ENCODE assay signal across 1 cellular context in genomic region chr3:112013784-112014143, GRCh38.
TF ChIP-seq lines count a peak whose summit lies in the region.

No MANE protein-coding gene starts in this region.

TF ChIP-seq in K562, 482 proteins besides CTCF, POLR2A, EP300 and RAD21:
- no peak for TF ChIP-seq NFYB (IDR thresholded peaks at IDR 0.05; ENCODE audit: extremely low read depth, insufficient read length)
- TF ChIP-seq TFAM (CRISPR knock-in tag; conservative IDR thresholded peaks at IDR 0.05) = no peak
- no peak for TF ChIP-seq ZNF639 (CRISPR knock-in tag; conservative IDR thresholded peaks at IDR 0.05 in 1 of 2, IDR thresholded peaks at IDR 0.05 in 1 of 2)
- TF ChIP-seq GTF2F1 (IDR thresholded peaks at IDR 0.05; ENCODE audit: low read depth, low read length) = no peak
- no peak for TF ChIP-seq ZNF197 (CRISPR knock-in tag; IDR thresholded peaks at IDR 0.05; ENCODE audit: low read depth)
- TF ChIP-seq, protein P1, sequence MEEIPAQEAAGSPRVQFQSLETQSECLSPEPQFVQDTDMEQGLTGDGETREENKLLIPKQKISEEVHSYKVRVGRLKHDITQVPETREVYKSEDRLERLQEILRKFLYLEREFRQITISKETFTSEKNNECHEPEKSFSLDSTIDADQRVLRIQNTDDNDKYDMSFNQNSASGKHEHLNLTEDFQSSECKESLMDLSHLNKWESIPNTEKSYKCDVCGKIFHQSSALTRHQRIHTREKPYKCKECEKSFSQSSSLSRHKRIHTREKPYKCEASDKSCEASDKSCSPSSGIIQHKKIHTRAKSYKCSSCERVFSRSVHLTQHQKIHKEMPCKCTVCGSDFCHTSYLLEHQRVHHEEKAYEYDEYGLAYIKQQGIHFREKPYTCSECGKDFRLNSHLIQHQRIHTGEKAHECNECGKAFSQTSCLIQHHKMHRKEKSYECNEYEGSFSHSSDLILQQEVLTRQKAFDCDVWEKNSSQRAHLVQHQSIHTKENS (CRISPR knock-in tag; IDR thresholded peaks at IDR 0.05) = no peak
- no peak for TF ChIP-seq NR1H2 (CRISPR knock-in tag; IDR thresholded peaks at IDR 0.05)
- TF ChIP-seq RBM22 (IDR thresholded peaks at IDR 0.05; ENCODE audit: low read depth, low read length, poor library complexity, severe bottlenecking) = no peak
- no peak for TF ChIP-seq TBL1XR1 (IDR thresholded peaks at IDR 0.05; ENCODE audit: low read length in 2 of 2)
- TF ChIP-seq ZKSCAN8 (CRISPR knock-in tag; IDR thresholded peaks at IDR 0.05) = no peak
